32 cellular contexts compared by ENCODE assay signal in genomic region chr4:105930696-105931095, GRCh38. TPM values are rescaled to one million over a fixed set of nuclear protein-coding genes. Genes with fewer than 3 reads are reported as not detected.
"Had no signal": no experiment of that assay in that cellular context is flagged by ENCODE, and none has a peak within 500 bp of the region (broad histone marks: within the 10 kb centered on the region; RNA-seq: fewer than 3 reads in every experiment).

No MANE protein-coding gene starts in this region.

- H3K27me3 Mint-ChIP-seq: central memory CD8-positive, alpha-beta T cell; dendritic cell treated with granulocyte-macrophage colony-stimulating factor and Interleukin-4, amounts not matched to agents 40 ng/mL and 50 ng/mL, for 4 days; progenitor cell of endocrine pancreas had no signal

- DNase-seq: colonic mucosa; effector CD8-positive, alpha-beta T cell; endodermal cell; foreskin fibroblast; heart left ventricle; left cardiac atrium; mesenchymal stem cell; mucosa of descending colon; naive thymus-derived CD8-positive, alpha-beta T cell; stimulated activated CD4-positive, alpha-beta T cell treated with anti-CD3 and anti-CD28 coated beads, Interleukin-12 subunit alpha, Interleukin-12 subunit beta, amount 100 ng/mL, for 4 hours; stimulated activated CD4-positive, alpha-beta T cell treated with anti-CD3 and anti-CD28 coated beads, Interleukin-1b, Interleukin-23, amount 100 ng/mL, for 48 hours; stimulated activated CD4-positive, alpha-beta T cell treated with anti-CD3 and anti-CD28 coated beads, Interleukin-4, amount 100 ng/mL, for 1 hour; stimulated activated CD8-positive, alpha-beta memory T cell treated with anti-CD3 and anti-CD28 coated beads, Interleukin-4, amount 100 ng/mL, for 48 hours; stimulated activated naive CD4-positive, alpha-beta T cell; stomach; upper lobe of left lung; uterus had no signal

- H3K4me1 Mint-ChIP-seq: central memory CD8-positive, alpha-beta T cell; endodermal cell; naive thymus-derived CD8-positive, alpha-beta T cell; neural crest cell had no signal

- H3K4me2 ChIP-seq: hepatocyte, smooth muscle cell had no signal

- H3K4me3 Mint-ChIP-seq: central memory CD8-positive, alpha-beta T cell; dendritic cell treated with granulocyte-macrophage colony-stimulating factor and Interleukin-4, amounts not matched to agents 40 ng/mL and 50 ng/mL, for 4 days; endodermal cell; mesothelial cell of epicardium; naive thymus-derived CD8-positive, alpha-beta T cell; neural crest cell had no signal

- H3K36me3 Mint-ChIP-seq: naive thymus-derived CD8-positive, alpha-beta T cell had no signal

- ATAC-seq: esophagus mucosa; gastroesophageal sphincter; heart left ventricle; left cardiac atrium; mucosa of descending colon; naive thymus-derived CD8-positive, alpha-beta T cell; sciatic nerve had no signal

- H3K79me2 ChIP-seq: hepatocyte, parathyroid adenoma had no signal

- H3K27ac ChIP-seq: colonic mucosa, epithelial cell of prostate, gastroesophageal sphincter, heart left ventricle, hepatocyte, neutrophil, parathyroid adenoma, right atrium auricular region, stomach, tibial nerve, uterus had no signal

- H3K4me1 ChIP-seq: colonic mucosa, heart left ventricle, parathyroid adenoma, right atrium auricular region, tibial nerve, upper lobe of left lung, uterus had no signal

- H3K9me3 ChIP-seq: colonic mucosa, gastroesophageal sphincter, heart left ventricle, mucosa of descending colon, neutrophil, right atrium auricular region, stomach, tibial nerve, upper lobe of left lung, uterus had no signal

- H2AFZ ChIP-seq: hepatocyte, parathyroid adenoma had no signal

- H3K4me3 ChIP-seq: colonic mucosa, gastroesophageal sphincter, heart left ventricle, hepatocyte, mucosa of descending colon, right atrium auricular region, smooth muscle cell, stomach, tibial nerve, upper lobe of left lung, uterus had no signal

- H3K36me3 ChIP-seq: colonic mucosa, heart left ventricle, neutrophil, right atrium auricular region, stomach, tibial nerve, uterus had no signal

- H3K27me3 ChIP-seq: colonic mucosa, gastroesophageal sphincter, heart left ventricle, hepatocyte, neutrophil, right atrium auricular region, stomach, tibial nerve, upper lobe of left lung, uterus had no signal

- H3K9me3 Mint-ChIP-seq: central memory CD8-positive, alpha-beta T cell; dendritic cell treated with granulocyte-macrophage colony-stimulating factor and Interleukin-4, amounts not matched to agents 40 ng/mL and 50 ng/mL, for 4 days; endodermal cell; mesothelial cell of epicardium; naive thymus-derived CD8-positive, alpha-beta T cell; neural crest cell had no signal

- H3K27ac Mint-ChIP-seq: dendritic cell treated with granulocyte-macrophage colony-stimulating factor and Interleukin-4, amounts not matched to agents 40 ng/mL and 50 ng/mL, for 4 days; endodermal cell; mesothelial cell of epicardium; naive thymus-derived CD8-positive, alpha-beta T cell; progenitor cell of endocrine pancreas had no signal

RNA-seq across cellular contexts. Expression of gene NPNT, which starts 35.4 kb away (rescaled TPM):
- total RNA-seq: naive thymus-derived CD8-positive, alpha-beta T cell; neural crest cell had no signal
- polyA plus RNA-seq: naive thymus-derived CD8-positive, alpha-beta T cell had no signal
